Comparison of ENCODE assay signal across 19 cellular contexts in genomic region chr6:80608881-80609280, GRCh38.
DNase-seq lines count a peak whose midpoint lies in the region; ATAC-seq, FAIRE-seq and TF ChIP-seq lines count a peak whose summit lies in the region.
"Had no signal": no experiment of that assay in that cellular context is flagged by ENCODE, and none has a peak within 500 bp of the region (broad histone marks: within the 10 kb centered on the region; RNA-seq: fewer than 3 reads in every experiment).

No MANE protein-coding gene starts in this region.

- in situ Hi-C loops in astrocyte of the spinal cord (cut with HindIII; ENCODE audit: low sequenced_read_pairs), result no loop called here

- no peak for TF ChIP-seq CTCF in HFFc6 (IDR thresholded peaks at IDR 0.05)
- TF ChIP-seq CTCF in astrocyte of the spinal cord (IDR thresholded peaks at IDR 0.05; ENCODE audit: low read depth, low read length), result no peak
- no peak for TF ChIP-seq CTCF in tibial artery (IDR thresholded peaks at IDR 0.05)
- no peak for TF ChIP-seq CTCF in heart right ventricle (IDR thresholded peaks at IDR 0.05)

- peak overlapping the region; percentile 69 for H3K4me3 Mint-ChIP-seq in HFFc6
- H3K4me3 Mint-ChIP-seq: activated T-cell treated with anti-CD3 and anti-CD28 coated beads, Interleukin-2, amount 50 U/mL, for 24 hours; endodermal cell; stimulated activated naive B cell treated with anti-CD40 and anti-IgM and Interleukin-4, amounts not matched to agents 10 μg/mL and 1 μg/mL and 100 μg/mL, for 72 hours had no signal

- 82 to 89% methylated on average over 1 of the region's 1 CpG for WGBS in heart right ventricle, 2 donors

- DNase-seq in HFFc6 (peak; percentile 34), astrocyte of the spinal cord (ENCODE audit: low read depth, low spot score) (peak; percentile 46), iris pigment epithelial cell (ENCODE audit: low read depth) (peak; percentile 26), tibial artery (no peak), frontal cortex (ENCODE audit: low spot score in 2 of 2) (no peak), heart right ventricle (no peak), NCI-H187 (lab: John Stamatoyannopoulos, UW) (no peak)
- DNase-seq: activated CD4-positive, alpha-beta T cell treated with anti-CD3 and anti-CD28 coated beads, Interleukin-2, amount 50 U/mL, for 4 hours; activated T-cell treated with anti-CD3 and anti-CD28 coated beads, Interleukin-2, amount 50 U/mL, for 24 hours; endodermal cell; KG1; left ventricle myocardium superior; NCI-H1105 treated with DMSO at 0.1 percent for 48 hours; NCI-H2171 treated with DMSO at 0.1 percent for 48 hours; posterior cingulate gyrus; stimulated activated naive B cell treated with anti-CD40 and anti-IgM and Interleukin-4, amounts not matched to agents 10 μg/mL and 1 μg/mL and 100 μg/mL, for 72 hours had no signal

- no peak overlapping the region for H3K4me3 ChIP-seq in astrocyte of the spinal cord (ENCODE audit: low read depth, low read length)
- no peak overlapping the region for H3K4me3 ChIP-seq in tibial artery
- H3K4me3 ChIP-seq in heart right ventricle, result no peak overlapping the region
- H3K4me3 ChIP-seq: gastroesophageal sphincter, HAP-1, tibial nerve had no signal

- H3K9me3 Mint-ChIP-seq in HFFc6, result peaks cover 12% of the 10 kb centered on the region
- H3K9me3 Mint-ChIP-seq: activated T-cell treated with anti-CD3 and anti-CD28 coated beads, Interleukin-2, amount 50 U/mL, for 24 hours had no signal

- no peak for FAIRE-seq in frontal cortex (lab: Jason Lieb, UNC)

- H3K27me3 Mint-ChIP-seq in HFFc6 (ENCODE audit: insufficient read depth), result no peaks in the 10 kb centered on the region

- no peak for ATAC-seq in heart right ventricle
- ATAC-seq: stimulated activated naive B cell treated with anti-CD40 and anti-IgM and Interleukin-4, amounts not matched to agents 10 μg/mL and 1 μg/mL and 100 μg/mL, for 72 hours had no signal

- intact Hi-C loops in tibial artery (cut with DNase I; ENCODE audit: low total_unique reads) (loop anchor here (10.0 kb wide), 2 partner anchors 1136 to 1566 kb away; no protein-coding TSS in a partner anchor), heart right ventricle (cut with DNase I) (loop anchor here in 7 of 10 donors (5.0 to 10.0 kb wide), 5 partner anchors 394 to 1566 kb away; partner anchors contain the start of gene TENT5A (in 7 of the 7))

- H3K36me3 Mint-ChIP-seq in HFFc6 (ENCODE audit: low read depth), result peaks cover 12% of the 10 kb centered on the region
- H3K36me3 Mint-ChIP-seq: stimulated activated naive B cell treated with anti-CD40 and anti-IgM and Interleukin-4, amounts not matched to agents 10 μg/mL and 1 μg/mL and 100 μg/mL, for 72 hours had no signal

- no peaks in the 10 kb centered on the region for H3K27me3 ChIP-seq in tibial artery
- H3K27me3 ChIP-seq in heart right ventricle, result no peaks in the 10 kb centered on the region
- H3K27me3 ChIP-seq: gastroesophageal sphincter, tibial nerve had no signal

- H3K9me3 ChIP-seq in tibial artery (peaks cover 0 to 5% (median 0%) of the 10 kb centered on the region in 3 donors), heart right ventricle (peaks cover 0 to 10% (median 3%) of the 10 kb centered on the region in 11 donors)
- H3K9me3 ChIP-seq: HAP-1 had no signal

- H3K27ac ChIP-seq in tibial artery (peak overlapping the region; percentile 56 to 67), heart right ventricle (no peak overlapping the region)

- H3K27ac Mint-ChIP-seq in HFFc6, result peak overlapping the region; percentile 98
- H3K27ac Mint-ChIP-seq: activated T-cell treated with anti-CD3 and anti-CD28 coated beads, Interleukin-2, amount 50 U/mL, for 24 hours; endodermal cell; stimulated activated naive B cell treated with anti-CD40 and anti-IgM and Interleukin-4, amounts not matched to agents 10 μg/mL and 1 μg/mL and 100 μg/mL, for 72 hours had no signal

- H3K36me3 ChIP-seq in tibial artery (no peaks in the 10 kb centered on the region), heart right ventricle (no peaks in the 10 kb centered on the region)
- H3K36me3 ChIP-seq: gastroesophageal sphincter, HAP-1, tibial nerve had no signal

- H3K4me1 Mint-ChIP-seq in HFFc6 (ENCODE audit: low read depth), result peaks cover 74% of the 10 kb centered on the region
- H3K4me1 Mint-ChIP-seq: stimulated activated naive B cell treated with anti-CD40 and anti-IgM and Interleukin-4, amounts not matched to agents 10 μg/mL and 1 μg/mL and 100 μg/mL, for 72 hours had no signal

- H3K4me1 ChIP-seq in tibial artery (peaks cover 0 to 33% (median 18%) of the 10 kb centered on the region in 4 donors), heart right ventricle (peaks cover 0 to 21% (median 4%) of the 10 kb centered on the region in 9 donors)

Comparison
In these comparisons a context has a peak if more than half of its experiments do, and no peak if none do; other contexts are left out.
1. DNase-seq: peak in HFFc6 (single experiment), astrocyte of the spinal cord (single experiment) and iris pigment epithelial cell (single experiment); none in tibial artery (0 of 2), frontal cortex (0 of 2), heart right ventricle (0 of 2) and NCI-H187 (0 of 2).
2. H3K27ac ChIP-seq: peak in tibial artery (2 of 2); none in heart right ventricle (0 of 10).